21 cellular contexts compared by ENCODE assay signal in the genomic region with DNA sequence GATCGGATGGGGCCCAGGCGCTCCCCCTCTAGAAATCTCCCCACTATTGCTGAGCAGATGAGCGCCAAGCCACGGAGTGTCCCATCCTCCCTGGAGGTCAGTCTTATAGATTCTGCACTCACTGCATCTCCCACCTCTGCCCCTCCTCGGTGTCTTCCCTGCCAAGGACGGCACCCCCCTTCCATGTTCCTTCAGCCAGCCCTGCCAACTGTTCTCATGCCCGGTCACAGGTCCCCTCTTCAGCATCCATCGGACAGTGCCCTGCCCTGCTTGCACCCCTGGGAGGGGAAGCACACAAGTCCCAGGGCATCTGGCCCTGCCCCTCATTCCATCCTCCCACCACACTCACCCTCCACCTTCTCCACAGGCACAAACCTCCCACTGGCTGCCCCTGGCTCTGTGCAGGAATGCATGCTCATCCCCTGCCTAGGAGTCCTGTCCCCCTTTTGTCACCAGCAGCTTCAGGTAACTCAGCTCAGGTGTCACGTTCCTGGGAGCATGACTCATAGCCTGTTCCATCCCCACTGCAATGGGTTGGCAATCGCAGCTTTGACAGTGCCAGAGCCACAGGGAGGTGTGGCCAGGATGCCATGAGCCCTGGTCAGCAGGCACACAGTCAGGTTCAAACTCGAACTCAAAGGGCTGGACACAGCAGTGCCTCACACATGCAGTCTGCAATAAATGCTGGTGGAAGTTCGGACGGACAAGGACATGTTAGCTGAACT.
DNase-seq lines count a peak whose midpoint lies in the region; ATAC-seq and TF ChIP-seq lines count a peak whose summit lies in the region.
"Had no signal": no experiment of that assay in that cellular context is flagged by ENCODE, and none has a peak within 500 bp of the region (broad histone marks: within the 10 kb centered on the region; RNA-seq: fewer than 3 reads in every experiment).

No MANE protein-coding gene starts in this region.

- TF ChIP-seq CTCF in PC-9 (conservative IDR thresholded peaks at IDR 0.05) = no peak
- no peak for TF ChIP-seq CTCF in GM23338 (conservative IDR thresholded peaks at IDR 0.05; ENCODE audit: low read depth in 2 of 2)

- no peaks in the 10 kb centered on the region for H3K9me3 ChIP-seq in PC-9 (ENCODE audit: insufficient read depth, low read depth)
- peaks cover 8% of the 10 kb centered on the region for H3K9me3 ChIP-seq in iPS-18c (ENCODE audit: control insufficient read depth, insufficient read depth, low read length)
- H3K9me3 ChIP-seq: HAP-1, Peyer's patch had no signal

- no peaks in the 10 kb centered on the region for H3K79me2 ChIP-seq in PC-9 (ENCODE audit: low read depth)
- H3K79me2 ChIP-seq in GM23338 (replicated peaks; ENCODE audit: insufficient read depth) = no peaks in the 10 kb centered on the region

- peaks cover 56% of the 10 kb centered on the region for H3K27me3 ChIP-seq in PC-9 (ENCODE audit: insufficient read depth, low read depth)
- H3K27me3 ChIP-seq in GM23338 (ENCODE audit: insufficient read depth) = no peaks in the 10 kb centered on the region
- H3K27me3 ChIP-seq: BLaER1, Peyer's patch had no signal

- BruUV-seq in PC-9 (replicated peaks; lab: Mats Ljungman, UMichigan) = no TSS peak

- POLR2A ChIA-PET in PC-9 (lab: Charles Lee; ENCODE audit: unreplicated experiment) = no interaction called here

- H3K27ac ChIP-seq in PC-9 (no peak overlapping the region), GM23338 (ENCODE audit: low read depth) (no peak overlapping the region)
- H3K27ac ChIP-seq: BLaER1, Peyer's patch had no signal

- no peaks in the 10 kb centered on the region for H3K9me2 ChIP-seq in PC-9 (ENCODE audit: insufficient read depth)
- H3K9me2 ChIP-seq in GM23338 (ENCODE audit: insufficient read depth) = no peaks in the 10 kb centered on the region
- H3K9me2 ChIP-seq: SK-N-SH had no signal

- ATAC-seq in stimulated activated memory B cell treated with anti-CD40 and anti-IgM and Interleukin-4, amounts not matched to agents 10 μg/mL and 1 μg/mL and 100 μg/mL, for 72 hours = peak; percentile 5
- no peak; the same call in 2 of the 3 replicates for ATAC-seq in GM23338
- ATAC-seq in GM21526 (IDR thresholded peaks at IDR 0.05; ENCODE audit: low FRiP score, unreplicated experiment) = no peak
- ATAC-seq: CD8-positive, alpha-beta T cell had no signal

- intact Hi-C loops in PC-9 (cut with micrococcal nuclease; ENCODE audit: unreplicated experiment) = no loop called here

- no peak overlapping the region for H3K4me2 ChIP-seq in PC-9
- no peak overlapping the region for H3K4me2 ChIP-seq in GM23338
- H3K4me2 ChIP-seq: BLaER1, SK-N-SH had no signal

- H3K4me3 ChIP-seq in PC-9 (no peak overlapping the region), iPS-18c (ENCODE audit: insufficient read depth, low read depth, low read length) (peak overlapping the region; percentile 12; the same call in 1 of the 2 replicates), GM23338 (no peak overlapping the region)
- H3K4me3 ChIP-seq: BLaER1, HAP-1, Peyer's patch had no signal

- H3K36me3 Mint-ChIP-seq in stimulated activated memory B cell treated with anti-CD40 and anti-IgM and Interleukin-4, amounts not matched to agents 10 μg/mL and 1 μg/mL and 100 μg/mL, for 72 hours = no peaks in the 10 kb centered on the region
- H3K36me3 Mint-ChIP-seq in GM23338 (ENCODE audit: low read depth) = peaks cover 11% of the 10 kb centered on the region
- H3K36me3 Mint-ChIP-seq: CD8-positive, alpha-beta T cell; IgD-negative memory B cell had no signal

- H3K4me1 ChIP-seq in PC-9 (replicated peaks; ENCODE audit: insufficient read depth) (no peaks in the 10 kb centered on the region), GM23338 (ENCODE audit: insufficient read depth) (no peaks in the 10 kb centered on the region)
- H3K4me1 ChIP-seq: BLaER1, HAP-1, Peyer's patch had no signal

- H3K4me1 Mint-ChIP-seq in stimulated activated memory B cell treated with anti-CD40 and anti-IgM and Interleukin-4, amounts not matched to agents 10 μg/mL and 1 μg/mL and 100 μg/mL, for 72 hours = no peaks in the 10 kb centered on the region
- no peaks in the 10 kb centered on the region for H3K4me1 Mint-ChIP-seq in GM23338
- H3K4me1 Mint-ChIP-seq: IgD-negative memory B cell had no signal

- no peak overlapping the region for H3K27ac Mint-ChIP-seq in stimulated activated memory B cell treated with anti-CD40 and anti-IgM and Interleukin-4, amounts not matched to agents 10 μg/mL and 1 μg/mL and 100 μg/mL, for 72 hours
- no peak overlapping the region for H3K27ac Mint-ChIP-seq in GM23338
- H3K27ac Mint-ChIP-seq: CD8-positive, alpha-beta T cell; IgD-negative memory B cell had no signal

- H4K20me1 ChIP-seq in PC-9 (ENCODE audit: insufficient read depth) = no peaks in the 10 kb centered on the region
- H4K20me1 ChIP-seq in GM23338 (replicated peaks; ENCODE audit: insufficient read depth) = no peaks in the 10 kb centered on the region
- H4K20me1 ChIP-seq: BLaER1 had no signal

- H3K36me3 ChIP-seq in PC-9 (ENCODE audit: low read depth) = no peaks in the 10 kb centered on the region
- no peaks in the 10 kb centered on the region for H3K36me3 ChIP-seq in GM23338 (ENCODE audit: insufficient read depth)
- H3K36me3 ChIP-seq: BLaER1, HAP-1, Peyer's patch had no signal

- H3K27me3 Mint-ChIP-seq in stimulated activated memory B cell treated with anti-CD40 and anti-IgM and Interleukin-4, amounts not matched to agents 10 μg/mL and 1 μg/mL and 100 μg/mL, for 72 hours = peaks cover 8% of the 10 kb centered on the region
- peaks cover 7% of the 10 kb centered on the region for H3K27me3 Mint-ChIP-seq in GM23338 (ENCODE audit: insufficient read depth, low read depth, poor library complexity)

- no peak overlapping the region for H2AFZ ChIP-seq in PC-9
- H2AFZ ChIP-seq in GM23338 = no peak overlapping the region

- CTCF ChIA-PET in PC-9 (lab: Charles Lee) = no interaction called here

- peaks cover 2% of the 10 kb centered on the region for H3K9me3 Mint-ChIP-seq in stimulated activated memory B cell treated with anti-CD40 and anti-IgM and Interleukin-4, amounts not matched to agents 10 μg/mL and 1 μg/mL and 100 μg/mL, for 72 hours
- peaks cover 93% of the 10 kb centered on the region for H3K9me3 Mint-ChIP-seq in GM23338
- H3K9me3 Mint-ChIP-seq: CD8-positive, alpha-beta T cell had no signal

- H3F3A ChIP-seq in PC-9 (ENCODE audit: insufficient read depth, low read depth) = no peaks in the 10 kb centered on the region
- H3F3A ChIP-seq in GM23338 (replicated peaks; ENCODE audit: low read depth) = no peaks in the 10 kb centered on the region

- H3K4me3 Mint-ChIP-seq in stimulated activated memory B cell treated with anti-CD40 and anti-IgM and Interleukin-4, amounts not matched to agents 10 μg/mL and 1 μg/mL and 100 μg/mL, for 72 hours = no peak overlapping the region
- no peak overlapping the region for H3K4me3 Mint-ChIP-seq in GM23338
- H3K4me3 Mint-ChIP-seq: CD8-positive, alpha-beta T cell; IgD-negative memory B cell had no signal

- DNase-seq in NCI-H2196 (lab: John Stamatoyannopoulos, UW; ENCODE audit: unreplicated experiment) = peak; percentile 2
- no peak for DNase-seq in NCI-H2196 treated with DMSO at 0.1 percent for 48 hours (lab: John Stamatoyannopoulos, UW; ENCODE audit: unreplicated experiment)
- peak; percentile 25 to 48 for DNase-seq in PC-9
- DNase-seq in DMS53 (lab: John Stamatoyannopoulos, UW) = no peak
- no peak for DNase-seq in GM23338 (ENCODE audit: low spot score)
- DNase-seq: 8988T; CD8-positive, alpha-beta T cell; Kasumi-1; MV-4-11; NCI-H1417; NCI-H1930; NCI-H2171; SHP77; SK-N-SH had no signal

TF ChIP-seq in GM23338, 12 proteins besides CTCF, POLR2A, EP300 and RAD21 (continues in another document):
- TF ChIP-seq, protein P1, sequence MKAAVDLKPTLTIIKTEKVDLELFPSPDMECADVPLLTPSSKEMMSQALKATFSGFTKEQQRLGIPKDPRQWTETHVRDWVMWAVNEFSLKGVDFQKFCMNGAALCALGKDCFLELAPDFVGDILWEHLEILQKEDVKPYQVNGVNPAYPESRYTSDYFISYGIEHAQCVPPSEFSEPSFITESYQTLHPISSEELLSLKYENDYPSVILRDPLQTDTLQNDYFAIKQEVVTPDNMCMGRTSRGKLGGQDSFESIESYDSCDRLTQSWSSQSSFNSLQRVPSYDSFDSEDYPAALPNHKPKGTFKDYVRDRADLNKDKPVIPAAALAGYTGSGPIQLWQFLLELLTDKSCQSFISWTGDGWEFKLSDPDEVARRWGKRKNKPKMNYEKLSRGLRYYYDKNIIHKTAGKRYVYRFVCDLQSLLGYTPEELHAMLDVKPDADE (IDR thresholded peaks at IDR 0.05) = no peak
- TF ChIP-seq EZH2 (IDR thresholded peaks at IDR 0.05; ENCODE audit: low read depth, unreplicated experiment) (no peak), CREB1 (CRISPR knock-in tag; IDR thresholded peaks at IDR 0.05; ENCODE audit: low read depth) (no peak), JUNB (IDR thresholded peaks at IDR 0.05; ENCODE audit: unreplicated experiment) (no peak), ZNF331 (CRISPR knock-in tag; IDR thresholded peaks at IDR 0.05; ENCODE audit: low read depth) (no peak)
- TF ChIP-seq, protein P2, sequence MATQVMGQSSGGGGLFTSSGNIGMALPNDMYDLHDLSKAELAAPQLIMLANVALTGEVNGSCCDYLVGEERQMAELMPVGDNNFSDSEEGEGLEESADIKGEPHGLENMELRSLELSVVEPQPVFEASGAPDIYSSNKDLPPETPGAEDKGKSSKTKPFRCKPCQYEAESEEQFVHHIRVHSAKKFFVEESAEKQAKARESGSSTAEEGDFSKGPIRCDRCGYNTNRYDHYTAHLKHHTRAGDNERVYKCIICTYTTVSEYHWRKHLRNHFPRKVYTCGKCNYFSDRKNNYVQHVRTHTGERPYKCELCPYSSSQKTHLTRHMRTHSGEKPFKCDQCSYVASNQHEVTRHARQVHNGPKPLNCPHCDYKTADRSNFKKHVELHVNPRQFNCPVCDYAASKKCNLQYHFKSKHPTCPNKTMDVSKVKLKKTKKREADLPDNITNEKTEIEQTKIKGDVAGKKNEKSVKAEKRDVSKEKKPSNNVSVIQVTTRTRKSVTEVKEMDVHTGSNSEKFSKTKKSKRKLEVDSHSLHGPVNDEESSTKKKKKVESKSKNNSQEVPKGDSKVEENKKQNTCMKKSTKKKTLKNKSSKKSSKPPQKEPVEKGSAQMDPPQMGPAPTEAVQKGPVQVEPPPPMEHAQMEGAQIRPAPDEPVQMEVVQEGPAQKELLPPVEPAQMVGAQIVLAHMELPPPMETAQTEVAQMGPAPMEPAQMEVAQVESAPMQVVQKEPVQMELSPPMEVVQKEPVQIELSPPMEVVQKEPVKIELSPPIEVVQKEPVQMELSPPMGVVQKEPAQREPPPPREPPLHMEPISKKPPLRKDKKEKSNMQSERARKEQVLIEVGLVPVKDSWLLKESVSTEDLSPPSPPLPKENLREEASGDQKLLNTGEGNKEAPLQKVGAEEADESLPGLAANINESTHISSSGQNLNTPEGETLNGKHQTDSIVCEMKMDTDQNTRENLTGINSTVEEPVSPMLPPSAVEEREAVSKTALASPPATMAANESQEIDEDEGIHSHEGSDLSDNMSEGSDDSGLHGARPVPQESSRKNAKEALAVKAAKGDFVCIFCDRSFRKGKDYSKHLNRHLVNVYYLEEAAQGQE (IDR thresholded peaks at IDR 0.05; ENCODE audit: unreplicated experiment) = no peak

Comparison
In these comparisons a context has a peak if more than half of its experiments do, and no peak if none do; other contexts are left out.
1. DNase-seq: peak in NCI-H2196 (single experiment) and PC-9 (2 of 2); none in NCI-H2196 treated with DMSO at 0.1 percent for 48 hours (single experiment), DMS53 (single experiment) and GM23338 (single experiment).